In the genomic region with DNA sequence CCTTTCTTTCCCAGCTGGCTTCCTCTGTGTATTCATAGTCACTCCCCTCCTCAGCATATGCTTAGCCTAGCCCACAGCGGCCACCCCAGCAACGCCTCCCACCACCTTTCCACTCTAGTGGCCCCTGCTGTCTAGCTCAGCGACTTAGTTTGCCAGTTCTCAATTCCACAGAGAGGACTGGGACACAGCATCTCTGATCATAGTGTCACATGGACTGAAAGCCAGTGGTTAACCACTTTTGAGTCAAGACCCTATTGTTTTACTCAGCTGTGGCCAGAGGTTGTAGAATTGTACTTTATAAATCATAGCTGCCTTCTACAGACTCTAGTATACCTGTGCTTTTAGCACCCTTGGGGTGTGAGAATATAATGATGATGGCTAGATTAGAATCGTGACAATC, we compare ENCODE assay signal across 26 cellular contexts.
"Had no signal": no experiment of that assay in that cellular context is flagged by ENCODE, and none has a peak within 500 bp of the region (broad histone marks: within the 10 kb centered on the region; RNA-seq: fewer than 3 reads in every experiment).

No MANE protein-coding gene starts in this region.

- H3K9me3 Mint-ChIP-seq: activated B cell treated with CpG ODN at 0.5 μM for 24 hours; activated T-helper 1 cell treated with anti-CD3 and anti-CD28 coated beads, Interleukin-12 subunit alpha, Interleukin-12 subunit beta, Interleukin-2, Interleukin-4 antibody, amounts not matched to agents 30 ng/mL and 10 ng/mL and 1 ng/mL, durations not matched to agents 14 hours and 24 hours and 36 hours; mesothelial cell of epicardium; type B pancreatic cell had no signal

- H3K4me3 Mint-ChIP-seq: activated B cell treated with CpG ODN at 0.5 μM for 24 hours; activated CD4-positive, alpha-beta T cell treated with anti-CD3 and anti-CD28 coated beads for 36 hours; activated naive CD8-positive, alpha-beta T cell; activated T-helper 1 cell treated with anti-CD3 and anti-CD28 coated beads, Interleukin-12 subunit alpha, Interleukin-12 subunit beta, Interleukin-2, Interleukin-4 antibody, amounts not matched to agents 30 ng/mL and 10 ng/mL and 1 ng/mL, durations not matched to agents 14 hours and 24 hours and 36 hours; central memory CD8-positive, alpha-beta T cell; effector memory CD8-positive, alpha-beta T cell; mesothelial cell of epicardium; natural killer cell treated with Interleukin-12 subunit alpha and Interleukin-12 subunit beta and Interleukin-15 and Interleukin-18, amount 100 ng/mL, for 72 hours; stimulated activated effector memory CD8-positive, alpha-beta T cell treated with anti-CD3 and anti-CD28 coated beads, Interleukin-12 subunit alpha, Interleukin-12 subunit beta, amount 100 ng/mL, for 72 hours; type B pancreatic cell had no signal

- H3K4me3 ChIP-seq: breast epithelium, colonic mucosa, dorsolateral prefrontal cortex, right lobe of liver, thoracic aorta, vagina had no signal

- H3K27ac ChIP-seq: breast epithelium, colonic mucosa, dorsolateral prefrontal cortex, right lobe of liver, vagina had no signal

- H3K27me3 Mint-ChIP-seq: activated CD4-positive, alpha-beta T cell treated with anti-CD3 and anti-CD28 coated beads for 36 hours; activated naive CD8-positive, alpha-beta T cell; central memory CD8-positive, alpha-beta T cell; effector memory CD8-positive, alpha-beta T cell; natural killer cell treated with Interleukin-12 subunit alpha and Interleukin-12 subunit beta and Interleukin-15 and Interleukin-18, amount 100 ng/mL, for 72 hours; type B pancreatic cell had no signal

- H3K36me3 Mint-ChIP-seq: activated naive CD8-positive, alpha-beta T cell; mesothelial cell of epicardium; natural killer cell treated with Interleukin-12 subunit alpha and Interleukin-12 subunit beta and Interleukin-15 and Interleukin-18, amount 100 ng/mL, for 72 hours; stimulated activated effector memory CD8-positive, alpha-beta T cell treated with anti-CD3 and anti-CD28 coated beads, Interleukin-12 subunit alpha, Interleukin-12 subunit beta, amount 100 ng/mL, for 72 hours; type B pancreatic cell had no signal

- H3K36me3 ChIP-seq: breast epithelium, colonic mucosa, right lobe of liver, thoracic aorta, vagina had no signal

- H3K4me1 Mint-ChIP-seq: activated CD4-positive, alpha-beta T cell treated with anti-CD3 and anti-CD28 coated beads for 36 hours; central memory CD8-positive, alpha-beta T cell; stimulated activated effector memory CD8-positive, alpha-beta T cell treated with anti-CD3 and anti-CD28 coated beads, Interleukin-12 subunit alpha, Interleukin-12 subunit beta, amount 100 ng/mL, for 72 hours had no signal

- H3K27me3 ChIP-seq: breast epithelium, colonic mucosa, right lobe of liver, vagina had no signal

- ATAC-seq: activated CD4-positive, alpha-beta T cell treated with anti-CD3 and anti-CD28 coated beads for 36 hours; effector memory CD8-positive, alpha-beta T cell; esophagus mucosa; left ventricle myocardium superior; natural killer cell treated with Interleukin-12 subunit alpha and Interleukin-12 subunit beta and Interleukin-15 and Interleukin-18, amount 100 ng/mL, for 72 hours; right lobe of liver; stimulated activated effector memory CD8-positive, alpha-beta T cell treated with anti-CD3 and anti-CD28 coated beads, Interleukin-12 subunit alpha, Interleukin-12 subunit beta, amount 100 ng/mL, for 72 hours had no signal

- H3K4me1 ChIP-seq: colonic mucosa, right lobe of liver had no signal

- H3K27ac Mint-ChIP-seq: activated B cell treated with CpG ODN at 0.5 μM for 24 hours; activated CD4-positive, alpha-beta T cell treated with anti-CD3 and anti-CD28 coated beads for 36 hours; activated naive CD8-positive, alpha-beta T cell; activated T-helper 1 cell treated with anti-CD3 and anti-CD28 coated beads, Interleukin-12 subunit alpha, Interleukin-12 subunit beta, Interleukin-2, Interleukin-4 antibody, amounts not matched to agents 30 ng/mL and 10 ng/mL and 1 ng/mL, durations not matched to agents 14 hours and 24 hours and 36 hours; effector memory CD8-positive, alpha-beta T cell; mesothelial cell of epicardium; natural killer cell treated with Interleukin-12 subunit alpha and Interleukin-12 subunit beta and Interleukin-15 and Interleukin-18, amount 100 ng/mL, for 72 hours; stimulated activated effector memory CD8-positive, alpha-beta T cell treated with anti-CD3 and anti-CD28 coated beads, Interleukin-12 subunit alpha, Interleukin-12 subunit beta, amount 100 ng/mL, for 72 hours; type B pancreatic cell had no signal

- DNase-seq: activated B cell treated with CpG ODN at 0.5 μM for 24 hours; activated CD4-positive, alpha-beta T cell treated with anti-CD3 and anti-CD28 coated beads for 36 hours; activated CD4-positive, alpha-beta T cell treated with anti-CD3 and anti-CD28 coated beads, Interleukin-2, amount 50 U/mL, for 48 hours; activated gamma-delta T cell treated with Interleukin-2 at 50 U/mL for 16 hours; amniotic stem cell; colonic mucosa; dorsolateral prefrontal cortex; effector memory CD8-positive, alpha-beta T cell; hypothalamus; left ventricle myocardium superior; mammary epithelial cell; right lobe of liver; small intestine; stimulated activated CD4-positive, alpha-beta T cell treated with anti-CD3 and anti-CD28 coated beads, Interleukin-2, amount 100 ng/mL, for 24 hours; T1000 had no signal

- H3K9me3 ChIP-seq: breast epithelium, colonic mucosa, right lobe of liver, thoracic aorta, vagina had no signal
